Comparison of ENCODE assay signal across 8 cellular contexts in the genomic region with DNA sequence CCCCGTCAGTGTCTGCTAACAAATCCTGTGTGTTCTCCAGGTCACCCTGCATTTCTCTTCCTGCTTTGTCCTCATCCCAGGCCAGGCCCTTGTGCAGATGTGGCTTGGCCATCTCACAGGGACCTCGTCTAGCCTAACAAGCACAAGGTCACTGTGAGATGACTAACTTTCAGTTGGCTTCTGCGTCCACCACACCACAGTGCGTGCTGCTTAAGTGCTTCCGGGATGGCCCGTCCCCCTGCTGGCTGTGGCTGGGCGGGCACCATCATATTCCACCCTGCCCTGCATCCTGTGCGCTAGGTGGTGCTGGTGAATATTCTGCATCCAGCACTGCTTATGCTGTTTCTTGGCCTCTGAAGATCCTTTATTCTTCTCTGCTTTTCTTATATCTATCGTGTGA. TPM values are rescaled to one million over a fixed set of nuclear protein-coding genes. Genes with fewer than 3 reads are reported as not detected.
DNase-seq lines count a peak whose midpoint lies in the region; ATAC-seq and TF ChIP-seq lines count a peak whose summit lies in the region.

No MANE protein-coding gene starts in this region.

- H3K27ac ChIP-seq in OCI-LY1 (ENCODE audit: low read depth, low read length, poor library complexity, severe bottlenecking) (no peak overlapping the region), caudate nucleus (ENCODE audit: low read depth, low read length) (no peak overlapping the region), coronary artery (no peak overlapping the region)

- H3K9me3 ChIP-seq in OCI-LY1 (ENCODE audit: low read length): no peaks in the 10 kb centered on the region

- H2AFZ ChIP-seq in OCI-LY1 (ENCODE audit: low read length): no peak overlapping the region

- H3K9me3 Mint-ChIP-seq in activated CD4-positive, alpha-beta T cell treated with anti-CD3 and anti-CD28 coated beads, Interleukin-2, amount 10 ng/mL, durations not matched to agents 24 days and 14 days: no peaks in the 10 kb centered on the region
- H3K9me3 Mint-ChIP-seq in stimulated activated memory B cell treated with anti-CD40 and anti-IgM and Interleukin-4, amounts not matched to agents 10 μg/mL and 1 μg/mL and 100 μg/mL, for 72 hours: no peaks in the 10 kb centered on the region

- no peak for DNase-seq in activated CD4-positive, alpha-beta T cell treated with anti-CD3 and anti-CD28 coated beads, Interleukin-2, amount 10 ng/mL, durations not matched to agents 24 days and 14 days
- DNase-seq in activated CD4-positive, alpha-beta T cell treated with anti-CD3 and anti-CD28 coated beads, Interleukin-2, amount 50 U/mL, for 1 hour: no peak
- DNase-seq in fibroblast of gingiva (ENCODE audit: low read depth) (peak; percentile 59), caudate nucleus (lab: John Stamatoyannopoulos, UW) (no peak), coronary artery (ENCODE audit: low spot score) (no peak)

- no peak overlapping the region for H3K4me3 Mint-ChIP-seq in activated CD4-positive, alpha-beta T cell treated with anti-CD3 and anti-CD28 coated beads, Interleukin-2, amount 10 ng/mL, durations not matched to agents 24 days and 14 days
- H3K4me3 Mint-ChIP-seq in stimulated activated memory B cell treated with anti-CD40 and anti-IgM and Interleukin-4, amounts not matched to agents 10 μg/mL and 1 μg/mL and 100 μg/mL, for 72 hours: no peak overlapping the region

- H3K4me1 ChIP-seq in OCI-LY1 (ENCODE audit: insufficient read depth, low read length, severe bottlenecking): peaks cover 10% of the 10 kb centered on the region

- H3K9me2 ChIP-seq in OCI-LY1 (ENCODE audit: low read depth, low read length): no peaks in the 10 kb centered on the region

- no peaks in the 10 kb centered on the region for H3F3A ChIP-seq in OCI-LY1 (ENCODE audit: insufficient read depth, low read length)

- no peaks in the 10 kb centered on the region for H3K4me1 Mint-ChIP-seq in activated CD4-positive, alpha-beta T cell treated with anti-CD3 and anti-CD28 coated beads, Interleukin-2, amount 10 ng/mL, durations not matched to agents 24 days and 14 days
- H3K4me1 Mint-ChIP-seq in stimulated activated memory B cell treated with anti-CD40 and anti-IgM and Interleukin-4, amounts not matched to agents 10 μg/mL and 1 μg/mL and 100 μg/mL, for 72 hours: peaks cover 5% of the 10 kb centered on the region

- H3K4me3 ChIP-seq in OCI-LY1 (ENCODE audit: low read depth, low read length, poor library complexity, severe bottlenecking) (no peak overlapping the region), coronary artery (no peak overlapping the region)

- intact Hi-C loops in activated CD4-positive, alpha-beta T cell treated with anti-CD3 and anti-CD28 coated beads, Interleukin-2, amount 10 ng/mL, durations not matched to agents 24 days and 14 days (cut with micrococcal nuclease): no loop called here

- H3K9ac ChIP-seq in OCI-LY1 (ENCODE audit: low read length): no peak overlapping the region

- H4K20me1 ChIP-seq in OCI-LY1 (ENCODE audit: insufficient read depth, low read length): no peaks in the 10 kb centered on the region

- peak; percentile 62 for TF ChIP-seq CTCF in OCI-LY1 (IDR thresholded peaks at IDR 0.05; ENCODE audit: low read length)
- no peak for TF ChIP-seq CTCF in coronary artery (IDR thresholded peaks at IDR 0.05)

- H3K4me2 ChIP-seq in OCI-LY1 (ENCODE audit: low read length): no peak overlapping the region

- H3K36me3 ChIP-seq in OCI-LY1 (ENCODE audit: insufficient read depth, low read length): peaks cover 90% of the 10 kb centered on the region

- no peaks in the 10 kb centered on the region for H3K79me2 ChIP-seq in OCI-LY1 (ENCODE audit: insufficient read depth, low read length)

- H3K27me3 Mint-ChIP-seq in activated CD4-positive, alpha-beta T cell treated with anti-CD3 and anti-CD28 coated beads, Interleukin-2, amount 10 ng/mL, durations not matched to agents 24 days and 14 days: no peaks in the 10 kb centered on the region
- H3K27me3 Mint-ChIP-seq in stimulated activated memory B cell treated with anti-CD40 and anti-IgM and Interleukin-4, amounts not matched to agents 10 μg/mL and 1 μg/mL and 100 μg/mL, for 72 hours: no peaks in the 10 kb centered on the region

- peak overlapping the region; percentile 58 for H3K27ac Mint-ChIP-seq in activated CD4-positive, alpha-beta T cell treated with anti-CD3 and anti-CD28 coated beads, Interleukin-2, amount 10 ng/mL, durations not matched to agents 24 days and 14 days
- H3K27ac Mint-ChIP-seq in stimulated activated memory B cell treated with anti-CD40 and anti-IgM and Interleukin-4, amounts not matched to agents 10 μg/mL and 1 μg/mL and 100 μg/mL, for 72 hours: peak overlapping the region; percentile 81

- H3K36me3 Mint-ChIP-seq in activated CD4-positive, alpha-beta T cell treated with anti-CD3 and anti-CD28 coated beads, Interleukin-2, amount 10 ng/mL, durations not matched to agents 24 days and 14 days (ENCODE audit: low read depth): peaks cover 25% of the 10 kb centered on the region
- H3K36me3 Mint-ChIP-seq in stimulated activated memory B cell treated with anti-CD40 and anti-IgM and Interleukin-4, amounts not matched to agents 10 μg/mL and 1 μg/mL and 100 μg/mL, for 72 hours: peaks cover 18% of the 10 kb centered on the region

- peak; percentile 34 for ATAC-seq in stimulated activated memory B cell treated with anti-CD40 and anti-IgM and Interleukin-4, amounts not matched to agents 10 μg/mL and 1 μg/mL and 100 μg/mL, for 72 hours
- ATAC-seq in GM18868 (IDR thresholded peaks at IDR 0.05; ENCODE audit: unreplicated experiment): no peak

- H3K27me3 ChIP-seq in OCI-LY1 (ENCODE audit: insufficient read depth, low read length): no peaks in the 10 kb centered on the region

RNA-seq across cellular contexts. Expression of a gene that starts 33.8 kb away (rescaled TPM):
- 136 and 137 TPM in 2 replicates for total RNA-seq in activated CD4-positive, alpha-beta T cell treated with anti-CD3 and anti-CD28 coated beads, Interleukin-2, amount 10 ng/mL, durations not matched to agents 24 days and 14 days

RNA-seq across cellular contexts. Expression of a gene that starts 50.1 kb away (rescaled TPM):
- 23.4 and 24.4 TPM in 2 replicates for total RNA-seq in activated CD4-positive, alpha-beta T cell treated with anti-CD3 and anti-CD28 coated beads, Interleukin-2, amount 10 ng/mL, durations not matched to agents 24 days and 14 days
